ENCODE assay signal across 12 cellular contexts in the genomic region with DNA sequence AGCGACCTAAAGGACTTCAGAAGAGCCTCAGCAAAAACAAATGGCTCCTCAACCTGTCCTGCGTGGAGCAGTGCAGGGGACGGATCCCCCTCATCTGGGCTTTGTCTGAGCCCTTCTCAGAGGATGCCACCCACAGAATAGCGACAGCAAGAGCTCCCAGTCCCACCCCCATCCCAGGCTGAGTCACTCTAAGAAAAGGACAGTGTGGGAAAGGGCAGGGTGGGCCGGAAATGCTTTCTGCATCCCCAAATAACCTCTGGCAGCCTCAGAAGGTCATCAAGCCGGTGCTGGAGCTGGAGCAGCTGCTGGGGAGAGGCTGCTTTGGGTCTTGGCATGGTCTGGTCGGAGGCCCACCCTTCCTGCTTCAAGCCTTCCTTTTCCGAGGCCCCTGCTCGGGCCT. TPM values are rescaled to one million over a fixed set of nuclear protein-coding genes. Genes with fewer than 3 reads are reported as not detected.
DNase-seq lines count a peak whose midpoint lies in the region; ATAC-seq and TF ChIP-seq lines count a peak whose summit lies in the region.
"Had no signal": no experiment of that assay in that cellular context is flagged by ENCODE, and none has a peak within 500 bp of the region (broad histone marks: within the 10 kb centered on the region; RNA-seq: fewer than 3 reads in every experiment).

No MANE protein-coding gene starts in this region.

- peaks cover 0 to 2% (median 0%) of the 10 kb centered on the region in 8 donors for H3K9me3 Mint-ChIP-seq in CD4-positive, alpha-beta memory T cell
- H3K9me3 Mint-ChIP-seq in CD8-positive, alpha-beta T cell, result no peaks in the 10 kb centered on the region
- H3K9me3 Mint-ChIP-seq: T-cell had no signal

- TF ChIP-seq EP300 in sigmoid colon (IDR thresholded peaks at IDR 0.05), result no peak

- CTCF ChIA-PET in BJ (lab: Yijun Ruan, JAX), result interaction anchor here (1.1 to 2.0 kb wide), 4 partner anchors 10 to 143 kb away, joined by 3 to 7 read pairs (median 4); no protein-coding TSS in a partner anchor
- CTCF ChIA-PET in CD4-positive, alpha-beta memory T cell (lab: Charles Lee; ENCODE audit: partially characterized antibody), result interaction anchor here (1.7 to 1.9 kb wide), 2 partner anchors 18 to 47 kb away, joined by 3 to 9 read pairs; no protein-coding TSS in a partner anchor
- CTCF ChIA-PET in CD8-positive, alpha-beta T cell (lab: Charles Lee), result interaction anchor here (1.3 to 1.5 kb wide), 2 partner anchors 76 to 143 kb away, joined by 3 to 4 read pairs; no protein-coding TSS in a partner anchor

- H3K9me3 ChIP-seq in left ventricle myocardium inferior (replicated peaks) (no peaks in the 10 kb centered on the region), sigmoid colon (no peaks in the 10 kb centered on the region)
- no peaks in the 10 kb centered on the region for H3K9me3 ChIP-seq in CD4-positive, alpha-beta memory T cell (ENCODE audit: control insufficient read depth in 1 of 2, low read length in 2 of 2)
- H3K9me3 ChIP-seq in CD8-positive, alpha-beta T cell (ENCODE audit: low read length), result no peaks in the 10 kb centered on the region
- H3K9me3 ChIP-seq: BLaER1 had no signal

- H3K36me3 Mint-ChIP-seq in CD4-positive, alpha-beta memory T cell, result peaks cover 8 to 20% of the 10 kb centered on the region in 2 donors
- H3K36me3 Mint-ChIP-seq in CD8-positive, alpha-beta T cell, result peaks cover 41% of the 10 kb centered on the region

- no peak for ATAC-seq in CD8-positive, alpha-beta T cell
- ATAC-seq: T-cell had no signal

- no peak for TF ChIP-seq CTCF in BJ (IDR thresholded peaks at IDR 0.05; ENCODE audit: insufficient read depth, low read depth, low read length)
- no peak for TF ChIP-seq CTCF in left ventricle myocardium inferior (IDR thresholded peaks at IDR 0.05; ENCODE audit: borderline replicate concordance)
- TF ChIP-seq CTCF in sigmoid colon (IDR thresholded peaks at IDR 0.05), result no peak
- TF ChIP-seq CTCF in CD8-positive, alpha-beta T cell (IDR thresholded peaks at IDR 0.05), result no peak

- H3K27ac ChIP-seq in left ventricle myocardium inferior (replicated peaks) (peak overlapping the region; percentile 100), sigmoid colon (peak overlapping the region; percentile 54 to 66 (median 62))
- no peak overlapping the region for H3K27ac ChIP-seq in CD4-positive, alpha-beta memory T cell (ENCODE audit: low read depth, low read length)
- H3K27ac ChIP-seq in CD8-positive, alpha-beta T cell (ENCODE audit: low read depth, low read length), result no peak overlapping the region
- H3K27ac ChIP-seq: BLaER1 had no signal

- peaks cover 62% of the 10 kb centered on the region for H3K36me3 ChIP-seq in BJ (ENCODE audit: control insufficient read depth, insufficient read depth, low read length)
- peaks cover 83% of the 10 kb centered on the region for H3K36me3 ChIP-seq in left ventricle myocardium inferior
- H3K36me3 ChIP-seq in sigmoid colon, result peaks cover 32 to 88% (median 49%) of the 10 kb centered on the region in 4 donors
- peaks cover 18% of the 10 kb centered on the region for H3K36me3 ChIP-seq in CD4-positive, alpha-beta memory T cell (ENCODE audit: insufficient read depth, low read length)
- no peaks in the 10 kb centered on the region for H3K36me3 ChIP-seq in CD8-positive, alpha-beta T cell (ENCODE audit: insufficient read depth, low read length)

- H3K4me1 Mint-ChIP-seq in CD4-positive, alpha-beta memory T cell, result peaks cover 0 to 3% (median 1%) of the 10 kb centered on the region in 4 donors
- peaks cover 2% of the 10 kb centered on the region for H3K4me1 Mint-ChIP-seq in CD8-positive, alpha-beta T cell (ENCODE audit: low read depth)

- intact Hi-C loops in left ventricle myocardium inferior (cut with micrococcal nuclease) (no loop called here), sigmoid colon (cut with DNase I) (no loop called here)
- intact Hi-C loops in CD4-positive, alpha-beta memory T cell (cut with micrococcal nuclease), result no loop called here
- intact Hi-C loops in CD8-positive, alpha-beta T cell (cut with DNase I, micrococcal nuclease), result no loop called here

- no peak overlapping the region for H3K4me3 Mint-ChIP-seq in CD4-positive, alpha-beta memory T cell
- H3K4me3 Mint-ChIP-seq in CD8-positive, alpha-beta T cell, result no peak overlapping the region
- H3K4me3 Mint-ChIP-seq: T-cell had no signal

- H3K4me1 ChIP-seq in left ventricle myocardium inferior, result peaks cover 78% of the 10 kb centered on the region
- peaks cover 0 to 54% (median 43%) of the 10 kb centered on the region in 4 donors for H3K4me1 ChIP-seq in sigmoid colon
- H3K4me1 ChIP-seq in CD4-positive, alpha-beta memory T cell (ENCODE audit: insufficient read depth, low read length), result no peaks in the 10 kb centered on the region
- H3K4me1 ChIP-seq in CD8-positive, alpha-beta T cell (ENCODE audit: insufficient read depth, low read length), result no peaks in the 10 kb centered on the region

- WGBS in sigmoid colon, 2 donors, result 42 to 77% methylated on average over 9 of the region's 9 CpGs

- POLR2A ChIA-PET in BJ (lab: Charles Lee), result interaction anchor here (0.6 kb wide), 1 partner anchor 143 kb away, joined by 9 read pairs; no protein-coding TSS in a partner anchor
- POLR2A ChIA-PET in CD4-positive, alpha-beta memory T cell (lab: Charles Lee; ENCODE audit: partially characterized antibody), result interaction anchor here (0.9 to 1.3 kb wide), 3 partner anchors 10 to 26 kb away, joined by 3 to 6 read pairs (median 4); a partner anchor contains a TSS
- POLR2A ChIA-PET in CD8-positive, alpha-beta T cell (lab: Charles Lee), result interaction anchor here (1.2 kb wide), 1 partner anchor 23 kb away, joined by 6 read pairs; a partner anchor contains a TSS

- H3K4me3 ChIP-seq in BJ (ENCODE audit: low read depth, low read length), result no peak overlapping the region
- peak overlapping the region; percentile 37 for H3K4me3 ChIP-seq in left ventricle myocardium inferior
- H3K4me3 ChIP-seq in sigmoid colon, result no peak overlapping the region
- H3K4me3 ChIP-seq in CD4-positive, alpha-beta memory T cell (ENCODE audit: low read length in 2 of 2), result no peak overlapping the region
- no peak overlapping the region for H3K4me3 ChIP-seq in CD8-positive, alpha-beta T cell (ENCODE audit: low read depth, low read length)
- H3K4me3 ChIP-seq: BLaER1 had no signal

- no peak overlapping the region for H3K27ac Mint-ChIP-seq in CD4-positive, alpha-beta memory T cell
- H3K27ac Mint-ChIP-seq in CD8-positive, alpha-beta T cell, result no peak overlapping the region
- H3K27ac Mint-ChIP-seq: T-cell had no signal

- H3K27me3 ChIP-seq in BJ (ENCODE audit: control insufficient read depth, insufficient read depth, low read length) (no peaks in the 10 kb centered on the region), left ventricle myocardium inferior (ENCODE audit: low read depth) (no peaks in the 10 kb centered on the region), sigmoid colon (no peaks in the 10 kb centered on the region)
- no peaks in the 10 kb centered on the region for H3K27me3 ChIP-seq in CD4-positive, alpha-beta memory T cell (ENCODE audit: insufficient read depth, low read length)
- no peaks in the 10 kb centered on the region for H3K27me3 ChIP-seq in CD8-positive, alpha-beta T cell (ENCODE audit: insufficient read depth, low read length)
- H3K27me3 ChIP-seq: BLaER1 had no signal

- DNase-seq in BJ (ENCODE audit: low read depth) (peak; percentile 34), amniotic stem cell (lab: John Stamatoyannopoulos, UW) (peak; percentile 30), left ventricle myocardium inferior (peak; percentile 84), sigmoid colon (peak; percentile 86)
- no peak for DNase-seq in CD4-positive, alpha-beta memory T cell
- no peak for DNase-seq in stimulated activated CD4-positive, alpha-beta T cell treated with anti-CD3 and anti-CD28 coated beads, Interleukin-15, amount 100 ng/mL, for 24 hours
- no peak for DNase-seq in activated CD4-positive, alpha-beta T cell treated with anti-CD3 and anti-CD28 coated beads for 4 hours
- DNase-seq in CD8-positive, alpha-beta T cell, result no peak
- DNase-seq: NCI-H69, T-cell had no signal

- no peaks in the 10 kb centered on the region for H3K27me3 Mint-ChIP-seq in CD4-positive, alpha-beta memory T cell
- H3K27me3 Mint-ChIP-seq in CD8-positive, alpha-beta T cell (ENCODE audit: low read depth), result no peaks in the 10 kb centered on the region
- H3K27me3 Mint-ChIP-seq: T-cell had no signal

- no peak for TF ChIP-seq POLR2A in sigmoid colon (IDR thresholded peaks at IDR 0.05)

RNA-seq across cellular contexts. Expression of a gene that starts 8.9 kb away (rescaled TPM):
- polyA plus RNA-seq in BJ (2011; rRNA removed) (64.4 and 115 TPM in 2 replicates), sigmoid colon (10 to 100 TPM in 1 of 3 donors, 1 to 10 TPM in 2; 3.0 to 13.3 (median 3.2) TPM)
- 116 and 148 TPM in 2 replicates for polyA minus RNA-seq in BJ (2011; rRNA and poly(A)+ RNA removed)
- total RNA-seq in left ventricle myocardium inferior (79.2 TPM), sigmoid colon (10 to 100 TPM; 27.6 to 77.0 (median 45.6) TPM)
- 10 to 100 TPM; 33.2 to 33.5 TPM for total RNA-seq in CD4-positive, alpha-beta memory T cell
- polyA plus RNA-seq in CD4-positive, alpha-beta memory T cell, result 1 to 10 TPM; 4.0 to 5.1 TPM
- 10 to 100 TPM; 20.1 to 20.7 TPM for total RNA-seq in CD8-positive, alpha-beta T cell

RNA-seq across cellular contexts. Expression of a gene that starts 15.6 kb away (rescaled TPM):
- polyA plus RNA-seq in BJ (2011; rRNA removed) (7.9 and 13.6 TPM in 2 replicates), sigmoid colon (1 to 10 TPM in 2 of 3 donors, under 1 TPM in 1; 0.60 to 5.5 (median 1.6) TPM)
- polyA minus RNA-seq in BJ (2011; rRNA and poly(A)+ RNA removed), result 6.3 and 9.7 TPM in 2 replicates
- total RNA-seq in left ventricle myocardium inferior (23.2 TPM), sigmoid colon (10 to 100 TPM; 10.4 to 31.0 (median 15.2) TPM)
- total RNA-seq in CD4-positive, alpha-beta memory T cell, result 10 to 100 TPM; 18.2 to 20.3 TPM
- polyA plus RNA-seq in CD4-positive, alpha-beta memory T cell, result 1 to 10 TPM in 1 of 2 donors, not detected in 1; 1.9 TPM
- 1 to 10 TPM; 3.3 to 5.8 TPM for total RNA-seq in CD8-positive, alpha-beta T cell

RNA-seq across cellular contexts. Expression of a gene that starts 20.8 kb away (rescaled TPM):
- polyA plus RNA-seq in BJ (2011; rRNA removed), result not detected in 2 replicates
- polyA minus RNA-seq in BJ (2011; rRNA and poly(A)+ RNA removed), result not detected in 2 replicates
- not detected for total RNA-seq in left ventricle myocardium inferior
- total RNA-seq in sigmoid colon, result under 1 TPM in 1 of 4 donors, not detected in 3; 0.27 TPM
- polyA plus RNA-seq in sigmoid colon, result under 1 TPM in 2 of 3 donors, not detected in 1; 0.09 to 0.46 TPM
- total RNA-seq in CD4-positive, alpha-beta memory T cell, result 1 to 10 TPM in 1 of 2 experiments, under 1 TPM in 1; 0.91 to 1.2 TPM
- polyA plus RNA-seq in CD4-positive, alpha-beta memory T cell, result not detected
- total RNA-seq in CD8-positive, alpha-beta T cell, result under 1 TPM; 0.30 to 0.58 TPM
- polyA plus RNA-seq: neural cell had no signal

RNA-seq across cellular contexts. Expression of a gene that starts 22.9 kb away (rescaled TPM):
- 24.8 and 29.1 TPM in 2 replicates for polyA plus RNA-seq in BJ (2011; rRNA removed)
- polyA minus RNA-seq in BJ (2011; rRNA and poly(A)+ RNA removed), result 10.4 and 15.5 TPM in 2 replicates
- total RNA-seq in left ventricle myocardium inferior, result 55.8 TPM
- 10 to 100 TPM; 37.1 to 61.0 (median 42.5) TPM for total RNA-seq in sigmoid colon
- 100 to 1,000 TPM; 170 to 200 (median 183) TPM for polyA plus RNA-seq in sigmoid colon
- total RNA-seq in CD4-positive, alpha-beta memory T cell, result 100 to 1,000 TPM; 147 to 152 TPM
- polyA plus RNA-seq in CD4-positive, alpha-beta memory T cell, result 100 to 1,000 TPM; 461 to 777 TPM
- 10 to 100 TPM; 82.0 to 83.9 TPM for total RNA-seq in CD8-positive, alpha-beta T cell

RNA-seq across cellular contexts. Expression of a gene that starts 27.9 kb away (rescaled TPM):
- polyA plus RNA-seq in BJ (2011; rRNA removed), result 0.15 and 0.58 TPM in 2 replicates
- polyA minus RNA-seq in BJ (2011; rRNA and poly(A)+ RNA removed), result not detected in 2 replicates
- 0.71 TPM for total RNA-seq in left ventricle myocardium inferior
- total RNA-seq in sigmoid colon, result 1 to 10 TPM in 1 of 4 donors, under 1 TPM in 2, not detected in 1; 0.71 to 1.7 (median 0.82) TPM
- polyA plus RNA-seq in sigmoid colon, result 1 to 10 TPM in 1 of 3 donors, not detected in 2; 2.1 TPM
- 1 to 10 TPM; 5.1 to 8.6 TPM for total RNA-seq in CD4-positive, alpha-beta memory T cell
- polyA plus RNA-seq in CD4-positive, alpha-beta memory T cell, result 1 to 10 TPM in 1 of 2 donors, under 1 TPM in 1; 0.41 to 1.8 TPM
- 10 to 100 TPM; 16.6 to 18.6 TPM for total RNA-seq in CD8-positive, alpha-beta T cell

Comparison
In these comparisons a context has a peak if more than half of its experiments do, and no peak if none do; other contexts are left out.
1. DNase-seq: peak in BJ (single experiment), amniotic stem cell (single experiment), left ventricle myocardium inferior (single experiment) and sigmoid colon (single experiment); none in CD4-positive, alpha-beta memory T cell (0 of 5), stimulated activated CD4-positive, alpha-beta T cell treated with anti-CD3 and anti-CD28 coated beads, Interleukin-15, amount 100 ng/mL, for 24 hours (single experiment), activated CD4-positive, alpha-beta T cell treated with anti-CD3 and anti-CD28 coated beads for 4 hours (0 of 2) and CD8-positive, alpha-beta T cell (0 of 7).
2. H3K27ac ChIP-seq: peak in left ventricle myocardium inferior (single experiment) and sigmoid colon (4 of 4); none in CD4-positive, alpha-beta memory T cell (single experiment) and CD8-positive, alpha-beta T cell (single experiment).